In genomic region chr5:95822038-95822407, GRCh38 we compare ENCODE assay signal across 8 cellular contexts. TPM values are rescaled to one million over a fixed set of nuclear protein-coding genes. Genes with fewer than 3 reads are reported as not detected.
A peak's percentile ranks its signal among the peaks of the same experiment; 100 is the strongest.
DNase-seq lines count a peak whose midpoint lies in the region; ATAC-seq and TF ChIP-seq lines count a peak whose summit lies in the region.

No MANE protein-coding gene starts in this region.

- peak overlapping the region; percentile 98 to 99 (median 99) for H3K4me3 Mint-ChIP-seq in CD4-positive, CD25-positive, alpha-beta regulatory T cell
- peak overlapping the region; percentile 93 for H3K4me3 Mint-ChIP-seq in stimulated activated memory B cell treated with anti-CD40 and anti-IgM and Interleukin-4, amounts not matched to agents 10 μg/mL and 1 μg/mL and 100 μg/mL, for 72 hours

- peaks cover 10% of the 10 kb centered on the region for H3K36me3 Mint-ChIP-seq in CD4-positive, CD25-positive, alpha-beta regulatory T cell
- H3K36me3 Mint-ChIP-seq in stimulated activated memory B cell treated with anti-CD40 and anti-IgM and Interleukin-4, amounts not matched to agents 10 μg/mL and 1 μg/mL and 100 μg/mL, for 72 hours = no peaks in the 10 kb centered on the region

- H3K27ac Mint-ChIP-seq in CD4-positive, CD25-positive, alpha-beta regulatory T cell = peak overlapping the region; percentile 95 to 98 (median 98)
- peak overlapping the region; percentile 76 for H3K27ac Mint-ChIP-seq in stimulated activated memory B cell treated with anti-CD40 and anti-IgM and Interleukin-4, amounts not matched to agents 10 μg/mL and 1 μg/mL and 100 μg/mL, for 72 hours

- no peaks in the 10 kb centered on the region for H3K27me3 Mint-ChIP-seq in CD4-positive, CD25-positive, alpha-beta regulatory T cell
- no peaks in the 10 kb centered on the region for H3K27me3 Mint-ChIP-seq in stimulated activated memory B cell treated with anti-CD40 and anti-IgM and Interleukin-4, amounts not matched to agents 10 μg/mL and 1 μg/mL and 100 μg/mL, for 72 hours

- peak overlapping the region; percentile 100 for H3K4me3 ChIP-seq in CD4-positive, CD25-positive, alpha-beta regulatory T cell (ENCODE audit: low read depth, low read length)
- peak overlapping the region; percentile 92 for H3K4me3 ChIP-seq in kidney epithelial cell (ENCODE audit: low read depth, low read length)

- ATAC-seq in CD4-positive, CD25-positive, alpha-beta regulatory T cell (ENCODE audit: low read depth in 2 of 2) = no peak
- peak; percentile 46 for ATAC-seq in GM18909 (IDR thresholded peaks at IDR 0.05; ENCODE audit: poor library complexity, unreplicated experiment)
- ATAC-seq in HG03457 (IDR thresholded peaks at IDR 0.05; ENCODE audit: unreplicated experiment) = peak; percentile 35
- peak; percentile 86 for ATAC-seq in stimulated activated memory B cell treated with anti-CD40 and anti-IgM and Interleukin-4, amounts not matched to agents 10 μg/mL and 1 μg/mL and 100 μg/mL, for 72 hours

- H3K27me3 ChIP-seq in CD4-positive, CD25-positive, alpha-beta regulatory T cell (ENCODE audit: control insufficient read depth, insufficient read depth, low read length) = no peaks in the 10 kb centered on the region
- H3K27me3 ChIP-seq in kidney epithelial cell (ENCODE audit: control insufficient read depth, insufficient read depth, low read length) = no peaks in the 10 kb centered on the region

- H3K4me1 ChIP-seq in CD4-positive, CD25-positive, alpha-beta regulatory T cell (ENCODE audit: control insufficient read depth, insufficient read depth, low read length, poor library complexity, severe bottlenecking) = peaks cover 79% of the 10 kb centered on the region

- DNase-seq in CD4-positive, CD25-positive, alpha-beta regulatory T cell = peak in 1 of 3 donors; percentile 24
- DNase-seq in RKO (ENCODE audit: low spot score) (peak; percentile 77), caudate nucleus (lab: John Stamatoyannopoulos, UW) (peak in 27 of 61 donors; percentile 12 to 74 (median 47)), kidney epithelial cell (ENCODE audit: low read depth) (no peak), HuH-7.5 (ENCODE audit: low spot score) (no peak)

- H3K9me3 Mint-ChIP-seq in CD4-positive, CD25-positive, alpha-beta regulatory T cell = no peaks in the 10 kb centered on the region
- H3K9me3 Mint-ChIP-seq in stimulated activated memory B cell treated with anti-CD40 and anti-IgM and Interleukin-4, amounts not matched to agents 10 μg/mL and 1 μg/mL and 100 μg/mL, for 72 hours = no peaks in the 10 kb centered on the region

- no peak for TF ChIP-seq CTCF in kidney epithelial cell (IDR thresholded peaks at IDR 0.05; ENCODE audit: insufficient read depth, low read length, poor library complexity, severe bottlenecking)

- peak overlapping the region; percentile 91 for H3K27ac ChIP-seq in CD4-positive, CD25-positive, alpha-beta regulatory T cell (ENCODE audit: insufficient read depth, low read length, poor library complexity, severe bottlenecking)
- peak overlapping the region; percentile 71 for H3K27ac ChIP-seq in caudate nucleus (ENCODE audit: low read depth, low read length)

- peaks cover 11 to 71% (median 46%) of the 10 kb centered on the region in 4 donors for H3K4me1 Mint-ChIP-seq in CD4-positive, CD25-positive, alpha-beta regulatory T cell
- peaks cover 60% of the 10 kb centered on the region for H3K4me1 Mint-ChIP-seq in stimulated activated memory B cell treated with anti-CD40 and anti-IgM and Interleukin-4, amounts not matched to agents 10 μg/mL and 1 μg/mL and 100 μg/mL, for 72 hours

- no peaks in the 10 kb centered on the region for H3K9me3 ChIP-seq in CD4-positive, CD25-positive, alpha-beta regulatory T cell (ENCODE audit: control insufficient read depth in 2 of 2, low read length in 2 of 2)

- H3K36me3 ChIP-seq in CD4-positive, CD25-positive, alpha-beta regulatory T cell (ENCODE audit: control insufficient read depth, insufficient read depth, low read length) = peaks cover under 1% of the 10 kb centered on the region
- H3K36me3 ChIP-seq in kidney epithelial cell (ENCODE audit: control insufficient read depth, insufficient read depth, low read length) = no peaks in the 10 kb centered on the region

RNA-seq across cellular contexts. Expression of gene GLRX, which starts 0.5 kb away (rescaled TPM):
- total RNA-seq in CD4-positive, CD25-positive, alpha-beta regulatory T cell = 82.9 TPM
- 100 to 1,000 TPM; 319 to 399 (median 348) TPM for polyA plus RNA-seq in CD4-positive, CD25-positive, alpha-beta regulatory T cell
- total RNA-seq in kidney epithelial cell = 120 and 139 TPM in 2 replicates

Comparison
In these comparisons a context has a peak if more than half of its experiments do, and no peak if none do; other contexts are left out.
1. ATAC-seq: peak in GM18909 (single experiment), HG03457 (single experiment) and stimulated activated memory B cell treated with anti-CD40 and anti-IgM and Interleukin-4, amounts not matched to agents 10 μg/mL and 1 μg/mL and 100 μg/mL, for 72 hours (single experiment); none in CD4-positive, CD25-positive, alpha-beta regulatory T cell (0 of 2).